17 cellular contexts compared by ENCODE assay signal in the genomic region with DNA sequence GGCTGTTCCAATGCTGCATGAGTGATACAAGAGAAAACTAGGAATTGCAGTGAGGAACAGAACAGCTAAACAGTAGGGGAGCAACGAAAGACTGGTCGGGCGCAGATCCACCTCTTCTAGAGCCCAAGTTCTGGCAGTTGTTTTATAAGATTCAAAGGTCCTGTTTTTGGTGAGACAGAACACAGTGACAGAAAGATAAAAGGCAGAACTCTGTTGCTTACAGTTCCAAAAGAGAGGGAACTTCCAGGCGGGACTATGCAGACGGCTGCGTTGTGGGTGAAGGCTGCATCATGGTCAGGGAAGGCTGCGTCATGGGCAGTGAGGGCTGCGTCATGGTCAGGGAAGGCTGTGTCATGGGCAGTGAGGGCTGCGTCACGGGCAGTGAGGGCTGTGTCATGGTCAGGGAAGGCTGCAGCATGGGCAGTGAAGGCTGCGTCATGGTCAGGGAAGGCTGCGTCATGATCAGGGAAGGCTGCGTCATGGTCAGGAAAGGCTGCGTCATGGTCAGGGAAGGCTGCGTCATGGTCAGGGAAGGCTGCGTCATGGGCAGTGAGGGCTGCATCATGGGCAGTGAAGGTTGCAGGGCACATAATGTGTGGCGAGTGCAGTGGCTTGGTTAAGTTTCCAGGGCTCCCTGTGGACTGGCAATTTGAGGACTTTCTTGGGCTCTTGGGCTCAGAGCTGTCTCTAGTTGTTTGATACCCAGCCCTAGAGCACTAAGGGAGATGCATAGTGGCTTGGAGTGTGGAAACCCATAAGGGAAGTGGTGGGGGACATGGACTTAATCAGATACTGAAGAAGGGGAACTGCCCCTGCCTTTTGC.
"Had no signal": no experiment of that assay in that cellular context is flagged by ENCODE, and none has a peak within 500 bp of the region (broad histone marks: within the 10 kb centered on the region; RNA-seq: fewer than 3 reads in every experiment).

No MANE protein-coding gene starts in this region.

- H3K36me3 Mint-ChIP-seq: natural killer cell had no signal

- DNase-seq: cortex of kidney; dorsolateral prefrontal cortex; effector CD8-positive, alpha-beta T cell; glutamatergic neuron; islet precursor cell; mammary epithelial cell; natural killer cell; occipital lobe; psoas muscle; small intestine; stimulated activated CD4-positive, alpha-beta T cell treated with anti-CD3 and anti-CD28 coated beads, Interleukin-2, amount 100 ng/mL, for 48 hours; stimulated activated naive CD4-positive, alpha-beta T cell treated with Interleukin-2 at 50 U/mL for 16 hours had no signal

- H3K27me3 ChIP-seq: upper lobe of left lung, uterus had no signal

- H3K27ac ChIP-seq: dorsolateral prefrontal cortex, gastroesophageal sphincter, psoas muscle, upper lobe of left lung had no signal

- H3K27ac Mint-ChIP-seq: natural killer cell had no signal

- H3K4me1 Mint-ChIP-seq: natural killer cell, neural crest cell had no signal

- H3K9me3 ChIP-seq: gastroesophageal sphincter, mucosa of descending colon, psoas muscle, upper lobe of left lung, uterus had no signal

- H3K4me1 ChIP-seq: gastroesophageal sphincter, psoas muscle, upper lobe of left lung, uterus had no signal

- H3K9me3 Mint-ChIP-seq: natural killer cell, neural crest cell had no signal

- H3K4me3 Mint-ChIP-seq: natural killer cell, neural crest cell had no signal

- H3K4me3 ChIP-seq: dorsolateral prefrontal cortex, gastroesophageal sphincter, mucosa of descending colon, psoas muscle, upper lobe of left lung, uterus had no signal

- H3K36me3 ChIP-seq: gastroesophageal sphincter, upper lobe of left lung, uterus had no signal
